Comparison of ENCODE assay signal across 17 cellular contexts in the genomic region with DNA sequence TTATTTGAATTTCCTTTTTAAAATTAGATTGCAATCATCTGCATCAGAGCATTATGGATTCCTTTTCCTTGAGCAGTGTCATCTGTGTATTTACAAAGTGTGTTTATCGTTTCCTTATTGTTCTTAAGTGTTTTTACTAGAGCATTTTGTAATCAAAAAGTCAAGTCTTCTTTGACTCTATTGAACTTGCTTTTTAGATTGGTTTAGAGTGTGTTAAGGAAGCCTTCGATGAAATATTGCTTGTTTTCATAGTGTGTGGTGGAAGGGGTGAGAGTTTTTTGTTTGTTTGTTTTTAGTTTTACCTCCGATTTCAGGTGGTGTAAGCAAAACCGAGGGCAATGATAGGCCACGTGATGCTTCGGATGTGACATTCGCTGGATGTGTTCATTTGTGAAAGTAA. TPM values are rescaled to one million over a fixed set of nuclear protein-coding genes. Genes with fewer than 3 reads are reported as not detected.
DNase-seq lines count a peak whose midpoint lies in the region; ATAC-seq and TF ChIP-seq lines count a peak whose summit lies in the region.
"Had no signal": no experiment of that assay in that cellular context is flagged by ENCODE, and none has a peak within 500 bp of the region (broad histone marks: within the 10 kb centered on the region; RNA-seq: fewer than 3 reads in every experiment).

No MANE protein-coding gene starts in this region.

- H3K36me3 Mint-ChIP-seq in glutamatergic neuron (ENCODE audit: unreplicated experiment) (no peaks in the 10 kb centered on the region), nephron progenitor cell (ENCODE audit: low read depth) (no peaks in the 10 kb centered on the region)

- ATAC-seq in right cardiac atrium (no peak), left ventricle myocardium superior (no peak)

- H3K4me3 ChIP-seq in right cardiac atrium (ENCODE audit: low read length) (peak overlapping the region; percentile 47), vagina (peak overlapping the region in 1 of 2 donors; percentile 17), OCI-LY7 (ENCODE audit: low read depth, low read length, poor library complexity, severe bottlenecking) (no peak overlapping the region)

- H3K9me3 Mint-ChIP-seq in glutamatergic neuron (ENCODE audit: unreplicated experiment) (no peaks in the 10 kb centered on the region), nephron progenitor cell (no peaks in the 10 kb centered on the region)

- CTCF ChIA-PET in OCI-LY7 (lab: Charles Lee; ENCODE audit: unreplicated experiment), result no interaction called here

- H3K27ac Mint-ChIP-seq in glutamatergic neuron (ENCODE audit: unreplicated experiment) (peak overlapping the region; percentile 5), nephron progenitor cell (peak overlapping the region; percentile 22)

- H3K36me3 ChIP-seq in vagina, result no peaks in the 10 kb centered on the region
- no peaks in the 10 kb centered on the region for H3K36me3 ChIP-seq in OCI-LY7 (ENCODE audit: insufficient read depth, low read length)

- 70% methylated on average over 7 of the region's 7 CpGs for WGBS in right cardiac atrium

- H3K4me1 ChIP-seq in right cardiac atrium (ENCODE audit: control insufficient read depth, insufficient read depth, low read length) (no peaks in the 10 kb centered on the region), vagina (peaks cover 16% of the 10 kb centered on the region), OCI-LY7 (ENCODE audit: insufficient read depth, low read length, poor library complexity, severe bottlenecking) (no peaks in the 10 kb centered on the region)

- intact Hi-C loops in right cardiac atrium (cut with DNase I), result no loop called here
- intact Hi-C loops in left ventricle myocardium superior (cut with micrococcal nuclease), result no loop called here
- intact Hi-C loops in vagina (cut with DNase I), result no loop called here
- intact Hi-C loops in OCI-LY7 (cut with micrococcal nuclease; ENCODE audit: unreplicated experiment), result no loop called here

- H2AFZ ChIP-seq in OCI-LY7 (ENCODE audit: low read length), result no peak overlapping the region

- H3K79me2 ChIP-seq in OCI-LY7 (ENCODE audit: insufficient read depth, low read depth, low read length), result no peaks in the 10 kb centered on the region

- no peak overlapping the region for H3K27ac ChIP-seq in right cardiac atrium (ENCODE audit: low read length)
- H3K27ac ChIP-seq in vagina, result peak overlapping the region; percentile 53
- no peak overlapping the region for H3K27ac ChIP-seq in OCI-LY7 (ENCODE audit: low read depth, low read length, poor library complexity, severe bottlenecking)

- no peak overlapping the region for H3K4me2 ChIP-seq in OCI-LY7 (ENCODE audit: low read length)

- no peaks in the 10 kb centered on the region for H3K9me3 ChIP-seq in right cardiac atrium (ENCODE audit: control insufficient read depth, low read length)
- no peaks in the 10 kb centered on the region for H3K9me3 ChIP-seq in vagina
- H3K9me3 ChIP-seq in OCI-LY7 (ENCODE audit: low read length), result no peaks in the 10 kb centered on the region

- no peaks in the 10 kb centered on the region for H3K9me2 ChIP-seq in OCI-LY7 (ENCODE audit: insufficient read depth, low read length)

- no TSS peak for BruUV-seq in OCI-LY7 (replicated peaks; lab: Mats Ljungman, UMichigan)

- H3K27me3 Mint-ChIP-seq in glutamatergic neuron (ENCODE audit: unreplicated experiment), result peaks cover 4% of the 10 kb centered on the region
- H3K27me3 Mint-ChIP-seq in nephron progenitor cell (ENCODE audit: low read depth, poor library complexity), result no peaks in the 10 kb centered on the region

- no peak for TF ChIP-seq POLR2A in vagina (IDR thresholded peaks at IDR 0.05)
- no peak for TF ChIP-seq POLR2A in erythroblast (IDR thresholded peaks at IDR 0.05; ENCODE audit: low read length)

- no peak for DNase-seq in right cardiac atrium
- DNase-seq in left ventricle myocardium superior, result no peak
- no peak for DNase-seq in glutamatergic neuron
- DNase-seq in nephron progenitor cell, result no peak
- no peak for DNase-seq in vagina (ENCODE audit: extremely low spot score in 2 of 2)
- DNase-seq in OCI-LY7 (ENCODE audit: low spot score), result no peak
- no peak for DNase-seq in erythroblast (lab: John Stamatoyannopoulos, UW)
- no peak for DNase-seq in activated T-cell treated with anti-CD3 and anti-CD28 coated beads for 4 hours
- DNase-seq: C1 segment of cervical spinal cord, DMS 273 treated with DMSO at 0.1 percent for 48 hours, GF-D8, HCEC 1CT, Kasumi-1, NCI-H187, NCI-H345, NCI-H526 treated with DMSO at 0.1 percent for 48 hours, SIG-M5 had no signal

- peaks cover 26% of the 10 kb centered on the region for H3K4me1 Mint-ChIP-seq in glutamatergic neuron (ENCODE audit: low read depth, unreplicated experiment)
- peaks cover 55% of the 10 kb centered on the region for H3K4me1 Mint-ChIP-seq in nephron progenitor cell

- H4K20me1 ChIP-seq in OCI-LY7 (ENCODE audit: insufficient read depth, low read length), result no peaks in the 10 kb centered on the region

- H3K27me3 ChIP-seq in right cardiac atrium (ENCODE audit: control insufficient read depth, insufficient read depth) (no peaks in the 10 kb centered on the region), vagina (no peaks in the 10 kb centered on the region)

- TF ChIP-seq CTCF in glutamatergic neuron (IDR thresholded peaks at IDR 0.05; ENCODE audit: partially characterized antibody, unreplicated experiment), result no peak
- TF ChIP-seq CTCF in nephron progenitor cell (IDR thresholded peaks at IDR 0.05), result no peak
- TF ChIP-seq CTCF in vagina (IDR thresholded peaks at IDR 0.05), result no peak
- no peak for TF ChIP-seq CTCF in OCI-LY7 (conservative IDR thresholded peaks at IDR 0.05; ENCODE audit: low read length)

- POLR2A ChIA-PET in OCI-LY7 (lab: Charles Lee), result no interaction called here

- H3K4me3 Mint-ChIP-seq in glutamatergic neuron (ENCODE audit: unreplicated experiment) (no peak overlapping the region), nephron progenitor cell (peak overlapping the region; percentile 2)

RNA-seq across cellular contexts. Expression of a gene that starts 45.7 kb away (rescaled TPM):
- total RNA-seq in right cardiac atrium (1 to 10 TPM; 3.2 to 6.1 (median 4.0) TPM), left ventricle myocardium superior (1.4 TPM), glutamatergic neuron (ENCODE audit: unreplicated experiment) (36.8 TPM), vagina (7.6 TPM), OCI-LY7 (2022) (not detected in 2 replicates)
- 0.93 TPM for polyA plus RNA-seq in right cardiac atrium
- total RNA-seq in OCI-LY7 (2014; rRNA removed; shearing (Covaris generic)), result not detected in 2 replicates
